In the genomic region with DNA sequence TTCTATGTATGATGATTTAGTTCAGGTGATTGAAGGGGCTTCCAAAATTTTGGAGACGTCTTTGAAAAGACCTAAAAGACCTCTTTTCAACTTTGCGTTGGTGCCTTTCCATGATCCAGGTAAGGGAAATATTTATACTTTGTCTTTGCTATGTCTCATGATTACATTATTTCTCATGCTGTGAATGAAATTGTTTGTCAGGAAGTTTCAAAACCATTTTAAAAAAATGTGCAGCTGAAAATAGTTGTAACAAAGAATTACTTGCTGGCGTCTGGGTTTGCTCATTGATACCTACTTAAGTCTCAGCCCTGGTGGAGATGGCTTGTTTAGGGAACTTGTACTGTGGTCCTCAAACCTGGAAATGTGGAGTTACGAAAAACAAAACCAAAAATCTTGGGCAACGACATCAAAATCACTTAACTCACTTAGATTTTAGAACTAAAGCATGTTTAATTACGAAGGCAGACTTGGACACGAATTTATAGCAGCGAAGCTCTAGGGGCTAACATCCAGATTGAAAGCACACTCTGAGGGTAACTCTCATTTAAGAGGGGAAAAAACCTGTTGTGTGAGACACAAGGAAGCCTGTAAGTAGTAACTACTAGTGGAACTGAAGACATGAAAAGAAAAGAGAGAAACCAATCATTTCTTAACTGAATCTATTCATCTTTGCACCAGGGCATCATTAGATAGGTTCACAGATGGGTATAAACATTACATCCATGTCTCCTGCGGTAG, we compare ENCODE assay signal across 9 cellular contexts. TPM values are rescaled to one million over a fixed set of nuclear protein-coding genes. Genes with fewer than 3 reads are reported as not detected.
DNase-seq lines count a peak whose midpoint lies in the region; ATAC-seq and TF ChIP-seq lines count a peak whose summit lies in the region.
"Had no signal": no experiment of that assay in that cellular context is flagged by ENCODE, and none has a peak within 500 bp of the region (broad histone marks: within the 10 kb centered on the region; RNA-seq: fewer than 3 reads in every experiment).

No MANE protein-coding gene starts in this region.

- H3K36me3 ChIP-seq in adipocyte (ENCODE audit: control insufficient read depth, insufficient read depth, low read length, severe bottlenecking) (no peaks in the 10 kb centered on the region), kidney epithelial cell (ENCODE audit: control insufficient read depth, insufficient read depth, low read length) (no peaks in the 10 kb centered on the region), subcutaneous abdominal adipose tissue (ENCODE audit: control insufficient read depth in 5 of 5, insufficient read depth in 5 of 5, low read length in 5 of 5) (no peaks in the 10 kb centered on the region)

- intact Hi-C loops in head of caudate nucleus (cut with DNase I), result no loop called here

- peaks cover 25% of the 10 kb centered on the region for H3K4me1 Mint-ChIP-seq in activated CD8-positive, alpha-beta memory T cell treated with anti-CD3 and anti-CD28 coated beads, Interleukin-2, amount 10 ng/mL, durations not matched to agents 7 days and 5 days

- CTCF ChIA-PET in activated CD8-positive, alpha-beta memory T cell treated with anti-CD3 and anti-CD28 coated beads, Interleukin-2, amount 10 ng/mL, durations not matched to agents 7 days and 5 days (lab: Charles Lee), result interaction anchor here (0.7 to 2.4 kb wide), 7 partner anchors 8 to 83 kb away, joined by 3 to 9 read pairs (median 3); no protein-coding TSS in a partner anchor

- H3K4me1 ChIP-seq in adipocyte (ENCODE audit: control insufficient read depth, insufficient read depth, low read length), result peaks cover 15% of the 10 kb centered on the region
- peaks cover 0 to 19% (median 13%) of the 10 kb centered on the region in 5 donors for H3K4me1 ChIP-seq in subcutaneous abdominal adipose tissue (ENCODE audit: control insufficient read depth in 5 of 5, insufficient read depth in 5 of 5, low read length in 5 of 5)

- DNase-seq in activated CD8-positive, alpha-beta memory T cell treated with anti-CD3 and anti-CD28 coated beads, Interleukin-2, amount 10 ng/mL, durations not matched to agents 7 days and 5 days, result no peak
- DNase-seq in activated CD8-positive, alpha-beta memory T cell treated with anti-CD3 and anti-CD28 coated beads for 24 hours, result no peak
- peak; percentile 53 for DNase-seq in adipocyte (ENCODE audit: low read depth)
- no peak for DNase-seq in kidney epithelial cell (ENCODE audit: low read depth)
- no peak for DNase-seq in NCI-H1105 treated with DMSO at 0.1 percent for 48 hours (lab: John Stamatoyannopoulos, UW)
- DNase-seq in stimulated activated CD4-positive, alpha-beta T cell treated with anti-CD3 and anti-CD28 coated beads, Interleukin-4, amount 100 ng/mL, for 1 hour, result no peak
- DNase-seq in head of caudate nucleus, result no peak
- DNase-seq: CD4-positive, CD25-positive, alpha-beta regulatory T cell had no signal

- H3K4me3 ChIP-seq in adipocyte (ENCODE audit: low read length) (peak overlapping the region; percentile 83), kidney epithelial cell (ENCODE audit: low read depth, low read length) (peak overlapping the region; percentile 58), subcutaneous abdominal adipose tissue (ENCODE audit: low read depth in 1 of 5, low read length in 5 of 5) (peak overlapping the region; percentile 66 to 83 (median 74))

- no peaks in the 10 kb centered on the region for H3K27me3 ChIP-seq in adipocyte (replicated peaks; ENCODE audit: control insufficient read depth, insufficient read depth, low read length)
- H3K27me3 ChIP-seq in kidney epithelial cell (ENCODE audit: control insufficient read depth, insufficient read depth, low read length), result no peaks in the 10 kb centered on the region
- peaks cover 0 to 9% (median 4%) of the 10 kb centered on the region in 5 donors for H3K27me3 ChIP-seq in subcutaneous abdominal adipose tissue (ENCODE audit: control insufficient read depth in 5 of 5, insufficient read depth in 4 of 5, low read length in 5 of 5)

- TF ChIP-seq CTCF in kidney epithelial cell (IDR thresholded peaks at IDR 0.05; ENCODE audit: insufficient read depth, low read length, poor library complexity, severe bottlenecking), result no peak

- peak overlapping the region; percentile 24 for H3K4me3 Mint-ChIP-seq in activated CD8-positive, alpha-beta memory T cell treated with anti-CD3 and anti-CD28 coated beads, Interleukin-2, amount 10 ng/mL, durations not matched to agents 7 days and 5 days

- peaks cover 59% of the 10 kb centered on the region for H3K27me3 Mint-ChIP-seq in activated CD8-positive, alpha-beta memory T cell treated with anti-CD3 and anti-CD28 coated beads, Interleukin-2, amount 10 ng/mL, durations not matched to agents 7 days and 5 days

- H3K27ac Mint-ChIP-seq in activated CD8-positive, alpha-beta memory T cell treated with anti-CD3 and anti-CD28 coated beads, Interleukin-2, amount 10 ng/mL, durations not matched to agents 7 days and 5 days, result no peak overlapping the region
- H3K27ac Mint-ChIP-seq: CD4-positive, CD25-positive, alpha-beta regulatory T cell had no signal

- H3K9me3 ChIP-seq in adipocyte (ENCODE audit: control insufficient read depth, low read length) (peaks cover 7% of the 10 kb centered on the region), subcutaneous abdominal adipose tissue (ENCODE audit: control insufficient read depth in 5 of 5, low read length in 5 of 5) (peaks cover 0 to 6% (median 0%) of the 10 kb centered on the region in 5 donors)

- H3K27ac ChIP-seq in subcutaneous abdominal adipose tissue (ENCODE audit: low read depth, low read length), result peak overlapping the region; percentile 74

- ATAC-seq in activated CD8-positive, alpha-beta memory T cell treated with anti-CD3 and anti-CD28 coated beads, Interleukin-2, amount 10 ng/mL, durations not matched to agents 7 days and 5 days, result no peak

- peaks cover 6% of the 10 kb centered on the region for H3K36me3 Mint-ChIP-seq in activated CD8-positive, alpha-beta memory T cell treated with anti-CD3 and anti-CD28 coated beads, Interleukin-2, amount 10 ng/mL, durations not matched to agents 7 days and 5 days
- H3K36me3 Mint-ChIP-seq: CD4-positive, CD25-positive, alpha-beta regulatory T cell had no signal

- peaks cover 10% of the 10 kb centered on the region for H3K9me3 Mint-ChIP-seq in activated CD8-positive, alpha-beta memory T cell treated with anti-CD3 and anti-CD28 coated beads, Interleukin-2, amount 10 ng/mL, durations not matched to agents 7 days and 5 days (ENCODE audit: low read depth)

- H3K9ac ChIP-seq in adipocyte (ENCODE audit: low read length) (peak overlapping the region; percentile 82), subcutaneous abdominal adipose tissue (ENCODE audit: low read length in 5 of 5) (peak overlapping the region; percentile 40 to 78 (median 62))

RNA-seq across cellular contexts. Expression of gene HMCN1, which starts 0.9 kb away (rescaled TPM):
- total RNA-seq in activated CD8-positive, alpha-beta memory T cell treated with anti-CD3 and anti-CD28 coated beads, Interleukin-2, amount 10 ng/mL, durations not matched to agents 7 days and 5 days, result under 1 TPM; 0.06 to 0.28 TPM
- total RNA-seq in kidney epithelial cell, result 1.3 and 2.1 TPM in 2 replicates
